7 cellular contexts compared by ENCODE assay signal in the genomic region with DNA sequence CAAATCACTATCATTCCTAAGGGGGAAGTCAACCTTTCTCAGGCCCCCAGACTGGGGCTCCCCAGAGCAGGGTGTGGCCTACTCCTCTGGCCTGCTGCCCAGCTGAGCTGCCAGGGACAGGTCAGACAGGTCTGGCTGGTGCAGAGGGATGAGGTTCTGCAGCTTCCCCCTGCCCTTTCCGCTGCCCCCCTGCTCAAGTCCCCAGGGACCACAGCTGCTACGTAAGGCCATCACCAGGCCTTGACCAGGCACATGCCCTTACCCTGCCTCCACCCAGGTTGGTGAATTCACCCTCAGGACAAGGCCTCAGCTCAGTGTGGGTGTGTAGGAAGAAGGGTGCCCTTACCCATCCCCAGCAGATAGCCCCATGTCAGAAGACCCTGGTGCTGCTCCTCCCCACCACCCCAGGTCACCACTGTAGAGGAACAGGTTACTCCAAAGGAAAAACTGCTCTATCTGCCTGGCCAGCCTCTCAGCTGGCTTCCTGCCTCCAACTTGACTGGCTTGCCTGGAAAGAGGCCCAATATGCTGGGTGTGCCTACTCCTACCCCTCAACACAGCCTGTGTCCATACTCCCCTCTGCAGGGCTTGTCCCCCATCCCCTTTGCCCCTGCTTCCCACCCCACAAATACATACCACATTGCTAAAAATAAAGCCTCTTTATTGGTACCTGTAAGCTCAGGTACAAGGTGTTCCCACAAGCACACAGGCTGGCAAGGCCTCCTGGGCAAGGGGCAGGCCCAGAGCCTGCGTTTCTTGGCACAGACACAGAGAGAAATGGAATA. TPM values are rescaled to one million over a fixed set of nuclear protein-coding genes. Genes with fewer than 3 reads are reported as not detected.
DNase-seq lines count a peak whose midpoint lies in the region; ATAC-seq and TF ChIP-seq lines count a peak whose summit lies in the region.

No MANE protein-coding gene starts in this region.

- no peak overlapping the region for H3K27ac Mint-ChIP-seq in GM23338
- H3K27ac Mint-ChIP-seq in T-cell = peak overlapping the region; percentile 10 to 76

- H3K79me2 ChIP-seq in GM23338 (replicated peaks; ENCODE audit: insufficient read depth) = 0 out of 2 replicates have a peak, but pooled peaks cover 6% of the 10 kb centered on the region

- H3K4me2 ChIP-seq in GM23338 = no peak overlapping the region

- 0 out of 2 replicates have a peak, but pooled peaks cover 2% of the 10 kb centered on the region for H3K4me1 ChIP-seq in GM23338 (ENCODE audit: insufficient read depth)

- peaks cover 7% of the 10 kb centered on the region for H4K20me1 ChIP-seq in GM23338 (replicated peaks; ENCODE audit: insufficient read depth)

- no peaks in the 10 kb centered on the region for H3K9me2 ChIP-seq in GM23338 (ENCODE audit: insufficient read depth)

- H2AFZ ChIP-seq in GM23338 = no peak overlapping the region

- DNase-seq in GM23338 (ENCODE audit: low spot score) = no peak
- DNase-seq in T-cell = no peak
- peak; percentile 67 for DNase-seq in Right ventricle myocardium superior
- no peak for DNase-seq in WERI-Rb-1
- DNase-seq in stimulated activated CD4-positive, alpha-beta T cell treated with anti-CD3 and anti-CD28 coated beads, Interleukin-15, amount 100 ng/mL, for 24 hours = no peak

- no peaks in the 10 kb centered on the region for H3F3A ChIP-seq in GM23338 (replicated peaks; ENCODE audit: low read depth)

- H3K4me3 Mint-ChIP-seq in GM23338 (no peak overlapping the region), T-cell (no peak overlapping the region)

- TF ChIP-seq CTCF in GM23338 (conservative IDR thresholded peaks at IDR 0.05; ENCODE audit: low read depth in 2 of 2) (no peak), WERI-Rb-1 (IDR thresholded peaks at IDR 0.05; ENCODE audit: low read depth, low read length) (no peak)

- H3K4me1 Mint-ChIP-seq in GM23338 (peaks cover 8% of the 10 kb centered on the region), T-cell (peaks cover 25 to 36% (median 35%) of the 10 kb centered on the region in 3 donors)

- H3K9me3 ChIP-seq in WERI-Rb-1 (ENCODE audit: severe bottlenecking) = no peaks in the 10 kb centered on the region

- no peaks in the 10 kb centered on the region for H3K9me3 Mint-ChIP-seq in GM23338
- H3K9me3 Mint-ChIP-seq in T-cell = no peaks in the 10 kb centered on the region

- H3K36me3 ChIP-seq in GM23338 (ENCODE audit: insufficient read depth) (peaks cover 17% of the 10 kb centered on the region; the same call in 1 of the 2 replicates), WERI-Rb-1 (peaks cover 56% of the 10 kb centered on the region)

- H3K27ac ChIP-seq in GM23338 (ENCODE audit: low read depth) (no peak overlapping the region), skin epidermis (peak overlapping the region in 19 of 21 experiments; percentile 1 to 81 (median 61)), WERI-Rb-1 (no peak overlapping the region)

- ATAC-seq in GM23338 (peak; percentile 16; the same call in 1 of the 3 replicates), T-cell (replicated peaks in 1 of 4) (peak in 2 of 4 experiments; percentile 4 to 6), Right ventricle myocardium superior (ENCODE audit: poor library complexity) (peak; percentile 60), HG02642 (IDR thresholded peaks at IDR 0.05; ENCODE audit: poor library complexity, unreplicated experiment) (no peak)

- POLR2A ChIA-PET in T-cell (lab: Charles Lee) = interaction anchor here (0.6 to 1.4 kb wide), 6 partner anchors 14 to 243 kb away, joined by 3 to 7 read pairs (median 3); a partner anchor contains a TSS

- H3K36me3 Mint-ChIP-seq in GM23338 (ENCODE audit: low read depth) = peaks cover 38% of the 10 kb centered on the region
- peaks cover 50% of the 10 kb centered on the region for H3K36me3 Mint-ChIP-seq in T-cell

- H3K4me3 ChIP-seq in GM23338 = no peak overlapping the region
- H3K4me3 ChIP-seq in skin epidermis = no peak overlapping the region
- no peak overlapping the region for H3K4me3 ChIP-seq in WERI-Rb-1 (ENCODE audit: low read depth, low read length)

- H3K27me3 Mint-ChIP-seq in GM23338 (ENCODE audit: insufficient read depth, low read depth, poor library complexity) (peaks cover 12% of the 10 kb centered on the region), T-cell (no peaks in the 10 kb centered on the region)

- CTCF ChIA-PET in T-cell (lab: Charles Lee) = no interaction called here

- intact Hi-C loops in Right ventricle myocardium superior (cut with DNase I) = no loop called here

- H3K27me3 ChIP-seq in GM23338 (ENCODE audit: insufficient read depth) (no peaks in the 10 kb centered on the region), WERI-Rb-1 (ENCODE audit: insufficient read depth, low read depth, severe bottlenecking) (no peaks in the 10 kb centered on the region)

TF ChIP-seq in GM23338, 12 proteins besides CTCF, POLR2A, EP300 and RAD21 (continues in another document):
- no peak for TF ChIP-seq NANOG (IDR thresholded peaks at IDR 0.05; ENCODE audit: borderline replicate concordance)
- no peak for TF ChIP-seq CREB1 (CRISPR knock-in tag; IDR thresholded peaks at IDR 0.05; ENCODE audit: low read depth)
- TF ChIP-seq, protein P1, sequence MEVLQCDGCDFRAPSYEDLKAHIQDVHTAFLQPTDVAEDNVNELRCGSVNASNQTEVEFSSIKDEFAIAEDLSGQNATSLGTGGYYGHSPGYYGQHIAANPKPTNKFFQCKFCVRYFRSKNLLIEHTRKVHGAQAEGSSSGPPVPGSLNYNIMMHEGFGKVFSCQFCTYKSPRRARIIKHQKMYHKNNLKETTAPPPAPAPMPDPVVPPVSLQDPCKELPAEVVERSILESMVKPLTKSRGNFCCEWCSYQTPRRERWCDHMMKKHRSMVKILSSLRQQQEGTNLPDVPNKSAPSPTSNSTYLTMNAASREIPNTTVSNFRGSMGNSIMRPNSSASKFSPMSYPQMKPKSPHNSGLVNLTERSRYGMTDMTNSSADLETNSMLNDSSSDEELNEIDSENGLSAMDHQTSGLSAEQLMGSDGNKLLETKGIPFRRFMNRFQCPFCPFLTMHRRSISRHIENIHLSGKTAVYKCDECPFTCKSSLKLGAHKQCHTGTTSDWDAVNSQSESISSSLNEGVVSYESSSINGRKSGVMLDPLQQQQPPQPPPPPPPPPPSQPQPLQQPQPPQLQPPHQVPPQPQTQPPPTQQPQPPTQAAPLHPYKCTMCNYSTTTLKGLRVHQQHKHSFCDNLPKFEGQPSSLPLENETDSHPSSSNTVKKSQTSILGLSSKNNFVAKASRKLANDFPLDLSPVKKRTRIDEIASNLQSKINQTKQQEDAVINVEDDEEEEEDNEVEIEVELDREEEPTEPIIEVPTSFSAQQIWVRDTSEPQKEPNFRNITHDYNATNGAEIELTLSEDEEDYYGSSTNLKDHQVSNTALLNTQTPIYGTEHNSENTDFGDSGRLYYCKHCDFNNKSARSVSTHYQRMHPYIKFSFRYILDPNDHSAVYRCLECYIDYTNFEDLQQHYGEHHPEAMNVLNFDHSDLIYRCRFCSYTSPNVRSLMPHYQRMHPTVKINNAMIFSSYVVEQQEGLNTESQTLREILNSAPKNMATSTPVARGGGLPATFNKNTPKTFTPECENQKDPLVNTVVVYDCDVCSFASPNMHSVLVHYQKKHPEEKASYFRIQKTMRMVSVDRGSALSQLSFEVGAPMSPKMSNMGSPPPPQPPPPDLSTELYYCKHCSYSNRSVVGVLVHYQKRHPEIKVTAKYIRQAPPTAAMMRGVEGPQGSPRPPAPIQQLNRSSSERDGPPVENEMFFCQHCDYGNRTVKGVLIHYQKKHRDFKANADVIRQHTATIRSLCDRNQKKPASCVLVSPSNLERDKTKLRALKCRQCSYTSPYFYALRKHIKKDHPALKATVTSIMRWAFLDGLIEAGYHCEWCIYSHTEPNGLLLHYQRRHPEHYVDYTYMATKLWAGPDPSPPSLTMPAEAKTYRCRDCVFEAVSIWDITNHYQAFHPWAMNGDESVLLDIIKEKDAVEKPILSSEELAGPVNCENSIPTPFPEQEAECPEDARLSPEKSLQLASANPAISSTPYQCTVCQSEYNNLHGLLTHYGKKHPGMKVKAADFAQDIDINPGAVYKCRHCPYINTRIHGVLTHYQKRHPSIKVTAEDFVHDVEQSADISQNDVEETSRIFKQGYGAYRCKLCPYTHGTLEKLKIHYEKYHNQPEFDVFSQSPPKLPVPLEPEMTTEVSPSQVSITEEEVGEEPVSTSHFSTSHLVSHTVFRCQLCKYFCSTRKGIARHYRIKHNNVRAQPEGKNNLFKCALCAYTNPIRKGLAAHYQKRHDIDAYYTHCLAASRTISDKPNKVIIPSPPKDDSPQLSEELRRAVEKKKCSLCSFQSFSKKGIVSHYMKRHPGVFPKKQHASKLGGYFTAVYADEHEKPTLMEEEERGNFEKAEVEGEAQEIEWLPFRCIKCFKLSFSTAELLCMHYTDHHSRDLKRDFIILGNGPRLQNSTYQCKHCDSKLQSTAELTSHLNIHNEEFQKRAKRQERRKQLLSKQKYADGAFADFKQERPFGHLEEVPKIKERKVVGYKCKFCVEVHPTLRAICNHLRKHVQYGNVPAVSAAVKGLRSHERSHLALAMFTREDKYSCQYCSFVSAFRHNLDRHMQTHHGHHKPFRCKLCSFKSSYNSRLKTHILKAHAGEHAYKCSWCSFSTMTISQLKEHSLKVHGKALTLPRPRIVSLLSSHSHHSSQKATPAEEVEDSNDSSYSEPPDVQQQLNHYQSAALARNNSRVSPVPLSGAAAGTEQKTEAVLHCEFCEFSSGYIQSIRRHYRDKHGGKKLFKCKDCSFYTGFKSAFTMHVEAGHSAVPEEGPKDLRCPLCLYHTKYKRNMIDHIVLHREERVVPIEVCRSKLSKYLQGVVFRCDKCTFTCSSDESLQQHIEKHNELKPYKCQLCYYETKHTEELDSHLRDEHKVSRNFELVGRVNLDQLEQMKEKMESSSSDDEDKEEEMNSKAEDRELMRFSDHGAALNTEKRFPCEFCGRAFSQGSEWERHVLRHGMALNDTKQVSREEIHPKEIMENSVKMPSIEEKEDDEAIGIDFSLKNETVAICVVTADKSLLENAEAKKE (CRISPR knock-in tag; IDR thresholded peaks at IDR 0.05) = no peak

RNA-seq across cellular contexts. Expression of a gene that starts 12.0 kb away (rescaled TPM):
- total RNA-seq in GM23338 (2014; rRNA removed; shearing (Covaris generic)) = 8.3 and 10.0 TPM in 2 replicates
- 4.7 and 4.9 TPM in 2 replicates for polyA plus RNA-seq in GM23338 (2016; fragmentation: Nextera tagmentation; extraction: Ambion mirVana)
- total RNA-seq in T-cell = 100 to 1,000 TPM in 2 of 5 donors, 10 to 100 TPM in 3; 19.5 to 302 (median 25.0) TPM
- total RNA-seq in Right ventricle myocardium superior = 11.4 TPM

RNA-seq across cellular contexts. Expression of a gene that starts 33.9 kb away (rescaled TPM):
- total RNA-seq in GM23338 (2014; rRNA removed; shearing (Covaris generic)) = 2.0 and 2.1 TPM in 2 replicates
- polyA plus RNA-seq in GM23338 (2016; fragmentation: Nextera tagmentation; extraction: Ambion mirVana) = 1.8 and 2.5 TPM in 2 replicates
- total RNA-seq in T-cell = 10 to 100 TPM in 1 of 5 donors, 1 to 10 TPM in 4; 3.5 to 12.4 (median 5.4) TPM
- total RNA-seq in Right ventricle myocardium superior = 2.0 TPM

RNA-seq across cellular contexts. Expression of a gene that starts 34.0 kb away (rescaled TPM):
- total RNA-seq in GM23338 (2014; rRNA removed; shearing (Covaris generic)) = 32.7 and 38.3 TPM in 2 replicates
- polyA plus RNA-seq in GM23338 (2016; fragmentation: Nextera tagmentation; extraction: Ambion mirVana) = 8.5 and 10.3 TPM in 2 replicates
- total RNA-seq in T-cell = 10 to 100 TPM; 26.7 to 55.5 (median 41.5) TPM
- 48.4 TPM for total RNA-seq in Right ventricle myocardium superior

RNA-seq across cellular contexts. Expression of a gene that starts 51.0 kb away (rescaled TPM):
- total RNA-seq in GM23338 (2014; rRNA removed; shearing (Covaris generic)) = not detected in 2 replicates
- 0.03 TPM in 1 of 2 replicates, not detected in the other for polyA plus RNA-seq in GM23338 (2016; fragmentation: Nextera tagmentation; extraction: Ambion mirVana)
- total RNA-seq in T-cell = not detected
- total RNA-seq in Right ventricle myocardium superior = 249 TPM

Comparison
In these comparisons a context has a peak if more than half of its experiments do, and no peak if none do; other contexts are left out.
1. H3K27ac ChIP-seq: peak in skin epidermis (19 of 21); none in GM23338 (single experiment) and WERI-Rb-1 (single experiment).